In genomic region chr5:44321176-44321575, GRCh38 we compare ENCODE assay signal across 25 cellular contexts.
"Had no signal": no experiment of that assay in that cellular context is flagged by ENCODE, and none has a peak within 500 bp of the region (broad histone marks: within the 10 kb centered on the region; RNA-seq: fewer than 3 reads in every experiment).

No MANE protein-coding gene starts in this region.

- H3K27me3 Mint-ChIP-seq: naive thymus-derived CD4-positive, alpha-beta T cell; natural killer cell treated with Interleukin-12 subunit alpha and Interleukin-12 subunit beta and Interleukin-15 and Interleukin-18, amount 100 ng/mL, for 72 hours; stimulated activated naive B cell treated with anti-CD40 and anti-IgM and Interleukin-4, amounts not matched to agents 10 μg/mL and 1 μg/mL and 100 μg/mL, for 72 hours had no signal

- H3K9me3 Mint-ChIP-seq: natural killer cell treated with Interleukin-12 subunit alpha and Interleukin-12 subunit beta and Interleukin-15 and Interleukin-18, amount 100 ng/mL, for 72 hours had no signal

- H3K27ac Mint-ChIP-seq: mesothelial cell of epicardium; naive thymus-derived CD4-positive, alpha-beta T cell; natural killer cell treated with Interleukin-12 subunit alpha and Interleukin-12 subunit beta and Interleukin-15 and Interleukin-18, amount 100 ng/mL, for 72 hours; stimulated activated naive B cell treated with anti-CD40 and anti-IgM and Interleukin-4, amounts not matched to agents 10 μg/mL and 1 μg/mL and 100 μg/mL, for 72 hours had no signal

- DNase-seq: islet precursor cell; left ventricle myocardium inferior; mesendoderm; naive thymus-derived CD4-positive, alpha-beta T cell; nucleus accumbens; pancreas; retina; right cardiac atrium; stimulated activated CD4-positive, alpha-beta T cell treated with anti-CD3 and anti-CD28 coated beads, Interleukin-12 subunit alpha, Interleukin-12 subunit beta, amount 100 ng/mL, for 4 hours; stimulated activated CD4-positive, alpha-beta T cell treated with anti-CD3 and anti-CD28 coated beads, Interleukin-15, amount 100 ng/mL, for 24 hours; stimulated activated CD4-positive, alpha-beta T cell treated with anti-CD3 and anti-CD28 coated beads, Interleukin-2, amount 100 ng/mL, for 24 hours; stimulated activated CD4-positive, alpha-beta T cell treated with anti-CD3 and anti-CD28 coated beads, Interleukin-4, amount 100 ng/mL, for 1 hour; stimulated activated naive B cell treated with anti-CD40 and anti-IgM and Interleukin-4, amounts not matched to agents 10 μg/mL and 1 μg/mL and 100 μg/mL, for 72 hours; stimulated activated naive CD8-positive, alpha-beta T cell treated with anti-CD3 and anti-CD28 coated beads, Interleukin-15, Interleukin-2, amounts not matched to agents 100 U/mL and 50 U/mL, for 24 hours; stomach; testis; thyroid gland; transverse colon; upper lobe of left lung had no signal

- H3K4me3 Mint-ChIP-seq: mesothelial cell of epicardium; naive thymus-derived CD4-positive, alpha-beta T cell; natural killer cell treated with Interleukin-12 subunit alpha and Interleukin-12 subunit beta and Interleukin-15 and Interleukin-18, amount 100 ng/mL, for 72 hours; neural crest cell; stimulated activated naive B cell treated with anti-CD40 and anti-IgM and Interleukin-4, amounts not matched to agents 10 μg/mL and 1 μg/mL and 100 μg/mL, for 72 hours had no signal

- H3K36me3 Mint-ChIP-seq: mesothelial cell of epicardium; naive thymus-derived CD4-positive, alpha-beta T cell; natural killer cell treated with Interleukin-12 subunit alpha and Interleukin-12 subunit beta and Interleukin-15 and Interleukin-18, amount 100 ng/mL, for 72 hours; stimulated activated naive B cell treated with anti-CD40 and anti-IgM and Interleukin-4, amounts not matched to agents 10 μg/mL and 1 μg/mL and 100 μg/mL, for 72 hours had no signal

- H3K36me3 ChIP-seq: left ventricle myocardium inferior, pancreas, prostate gland, stomach, thyroid gland, transverse colon, upper lobe of left lung had no signal

- FAIRE-seq: pancreas had no signal

- H3K4me1 Mint-ChIP-seq: mesothelial cell of epicardium; naive thymus-derived CD4-positive, alpha-beta T cell; stimulated activated naive B cell treated with anti-CD40 and anti-IgM and Interleukin-4, amounts not matched to agents 10 μg/mL and 1 μg/mL and 100 μg/mL, for 72 hours had no signal

- H3K27me3 ChIP-seq: pancreas, stomach, testis, thyroid gland, transverse colon, upper lobe of left lung had no signal

- H3K4me3 ChIP-seq: left ventricle myocardium inferior, lung, pancreas, prostate gland, skin epidermis, stomach, testis, thyroid gland, transverse colon, upper lobe of left lung had no signal
